In genomic region chr12:6912164-6912956, GRCh38 we compare ENCODE assay signal across 1 cellular context.
TF ChIP-seq lines count a peak whose summit lies in the region.

No MANE protein-coding gene starts in this region.

TF ChIP-seq in HepG2, 621 proteins besides CTCF, POLR2A, EP300 and RAD21:
- no peak for TF ChIP-seq ZNF10 (CRISPR knock-in tag; IDR thresholded peaks at IDR 0.05; ENCODE audit: borderline replicate concordance, low read depth)
- 0 out of 2 replicates have a peak, but pooled peaks have one; percentile 12 for TF ChIP-seq ZNF121 (CRISPR knock-in tag; IDR thresholded peaks at IDR 0.05)
- TF ChIP-seq FIP1L1 (IDR thresholded peaks at IDR 0.05; ENCODE audit: borderline replicate concordance, insufficient read depth, low read depth, low read length) = no peak
- no peak for TF ChIP-seq NFIB (CRISPR knock-in tag; IDR thresholded peaks at IDR 0.05; ENCODE audit: borderline replicate concordance)
- no peak for TF ChIP-seq ATF2 (CRISPR knock-in tag; IDR thresholded peaks at IDR 0.05)
- TF ChIP-seq ZNF234 (CRISPR knock-in tag; conservative IDR thresholded peaks at IDR 0.05) = no peak
- no peak for TF ChIP-seq ZFAT (CRISPR knock-in tag; conservative IDR thresholded peaks at IDR 0.05)
